Comparison of ENCODE assay signal across 2 cellular contexts in genomic region chr7:127332884-127333283, GRCh38.
TF ChIP-seq lines count a peak whose summit lies in the region.

No MANE protein-coding gene starts in this region.

TF ChIP-seq in HepG2, 621 proteins besides CTCF, POLR2A, EP300 and RAD21:
- TF ChIP-seq, protein P1, sequence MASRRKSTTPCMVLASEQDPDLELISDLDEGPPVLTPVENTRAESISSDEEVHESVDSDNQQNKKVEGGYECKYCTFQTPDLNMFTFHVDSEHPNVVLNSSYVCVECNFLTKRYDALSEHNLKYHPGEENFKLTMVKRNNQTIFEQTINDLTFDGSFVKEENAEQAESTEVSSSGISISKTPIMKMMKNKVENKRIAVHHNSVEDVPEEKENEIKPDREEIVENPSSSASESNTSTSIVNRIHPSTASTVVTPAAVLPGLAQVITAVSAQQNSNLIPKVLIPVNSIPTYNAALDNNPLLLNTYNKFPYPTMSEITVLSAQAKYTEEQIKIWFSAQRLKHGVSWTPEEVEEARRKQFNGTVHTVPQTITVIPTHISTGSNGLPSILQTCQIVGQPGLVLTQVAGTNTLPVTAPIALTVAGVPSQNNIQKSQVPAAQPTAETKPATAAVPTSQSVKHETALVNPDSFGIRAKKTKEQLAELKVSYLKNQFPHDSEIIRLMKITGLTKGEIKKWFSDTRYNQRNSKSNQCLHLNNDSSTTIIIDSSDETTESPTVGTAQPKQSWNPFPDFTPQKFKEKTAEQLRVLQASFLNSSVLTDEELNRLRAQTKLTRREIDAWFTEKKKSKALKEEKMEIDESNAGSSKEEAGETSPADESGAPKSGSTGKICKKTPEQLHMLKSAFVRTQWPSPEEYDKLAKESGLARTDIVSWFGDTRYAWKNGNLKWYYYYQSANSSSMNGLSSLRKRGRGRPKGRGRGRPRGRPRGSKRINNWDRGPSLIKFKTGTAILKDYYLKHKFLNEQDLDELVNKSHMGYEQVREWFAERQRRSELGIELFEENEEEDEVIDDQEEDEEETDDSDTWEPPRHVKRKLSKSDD (CRISPR knock-in tag; IDR thresholded peaks at IDR 0.05; ENCODE audit: low read depth): no peak
- TF ChIP-seq ZKSCAN8 (CRISPR knock-in tag; IDR thresholded peaks at IDR 0.05; ENCODE audit: borderline replicate concordance) (no peak), MAFF (IDR thresholded peaks at IDR 0.05; ENCODE audit: low read depth, low read length) (peak; percentile 95), ARNT (IDR thresholded peaks at IDR 0.05) (no peak), CBFB (CRISPR knock-in tag; IDR thresholded peaks at IDR 0.05) (no peak), ELF4 (CRISPR knock-in tag; IDR thresholded peaks at IDR 0.05; ENCODE audit: borderline replicate concordance) (no peak), MAFK (conservative IDR thresholded peaks at IDR 0.05 in 1 of 2, IDR thresholded peaks at IDR 0.05 in 1 of 2; ENCODE audit: low read length in 2 of 2) (peak; percentile 85 to 97)

TF ChIP-seq in K562, 482 proteins besides CTCF, POLR2A, EP300 and RAD21:
- TF ChIP-seq MAFK (IDR thresholded peaks at IDR 0.05; ENCODE audit: low read length): peak; percentile 97
- peak; percentile 96 for TF ChIP-seq MAFF (IDR thresholded peaks at IDR 0.05; ENCODE audit: low read length)
- TF ChIP-seq TARDBP (IDR thresholded peaks at IDR 0.05): no peak
- TF ChIP-seq RNF219 (CRISPR knock-in tag; IDR thresholded peaks at IDR 0.05): no peak
- no peak for TF ChIP-seq ZNF76 (CRISPR knock-in tag; IDR thresholded peaks at IDR 0.05; ENCODE audit: borderline replicate concordance)
- TF ChIP-seq PURB (CRISPR knock-in tag; IDR thresholded peaks at IDR 0.05; ENCODE audit: low read depth): no peak
- peak; percentile 96 for TF ChIP-seq ZNF316 (IDR thresholded peaks at IDR 0.05)
- no peak for TF ChIP-seq JUN (IDR thresholded peaks at IDR 0.05; ENCODE audit: borderline replicate concordance, low read depth, low read length)
- TF ChIP-seq JUN (CRISPR knock-in tag; IDR thresholded peaks at IDR 0.05; ENCODE audit: borderline replicate concordance): no peak
- peak; percentile 92 for TF ChIP-seq MAFG (tag; conservative IDR thresholded peaks at IDR 0.05)
- TF ChIP-seq, protein P2, sequence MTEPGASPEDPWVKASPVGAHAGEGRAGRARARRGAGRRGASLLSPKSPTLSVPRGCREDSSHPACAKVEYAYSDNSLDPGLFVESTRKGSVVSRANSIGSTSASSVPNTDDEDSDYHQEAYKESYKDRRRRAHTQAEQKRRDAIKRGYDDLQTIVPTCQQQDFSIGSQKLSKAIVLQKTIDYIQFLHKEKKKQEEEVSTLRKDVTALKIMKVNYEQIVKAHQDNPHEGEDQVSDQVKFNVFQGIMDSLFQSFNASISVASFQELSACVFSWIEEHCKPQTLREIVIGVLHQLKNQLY (CRISPR knock-in tag; conservative IDR thresholded peaks at IDR 0.05): no peak
- peak; percentile 90 for TF ChIP-seq C11orf30 (IDR thresholded peaks at IDR 0.05; ENCODE audit: low read depth)
- TF ChIP-seq HOXB6 (CRISPR knock-in tag; IDR thresholded peaks at IDR 0.05; ENCODE audit: borderline replicate concordance): no peak
